ENCODE assay signal across 8 cellular contexts in genomic region chr7:2248984-2249694, GRCh38.
DNase-seq lines count a peak whose midpoint lies in the region; ATAC-seq and TF ChIP-seq lines count a peak whose summit lies in the region.

No MANE protein-coding gene starts in this region.

- ATAC-seq in HG03064 (IDR thresholded peaks at IDR 0.05; ENCODE audit: low read depth, unreplicated experiment) (peak; percentile 70), GM19455 (IDR thresholded peaks at IDR 0.05; ENCODE audit: unreplicated experiment) (no peak), HG02970 (IDR thresholded peaks at IDR 0.05; ENCODE audit: low FRiP score, unreplicated experiment) (no peak)

- H3K9me3 Mint-ChIP-seq in T-helper 1 cell treated with Interleukin-12 subunit alpha and Interleukin-12 subunit beta and Interleukin-4 antibody, amounts not matched to agents 30 μg/mL and 1 μg/mL, for 36 hours, result no peaks in the 10 kb centered on the region

- peak; percentile 6 for TF ChIP-seq CTCF in fibroblast of pulmonary artery (IDR thresholded peaks at IDR 0.05; ENCODE audit: low read length, missing control alignments)

- no peaks in the 10 kb centered on the region for H3K27me3 Mint-ChIP-seq in T-helper 1 cell treated with Interleukin-12 subunit alpha and Interleukin-12 subunit beta and Interleukin-4 antibody, amounts not matched to agents 30 μg/mL and 1 μg/mL, for 36 hours (ENCODE audit: low read depth)

- no peak overlapping the region for H3K4me3 ChIP-seq in fibroblast of pulmonary artery (replicated peaks; ENCODE audit: low read depth, low read length)

- H3K4me1 Mint-ChIP-seq in T-helper 1 cell treated with Interleukin-12 subunit alpha and Interleukin-12 subunit beta and Interleukin-4 antibody, amounts not matched to agents 30 μg/mL and 1 μg/mL, for 36 hours (ENCODE audit: low read depth), result peaks cover 19% of the 10 kb centered on the region

- peaks cover 6% of the 10 kb centered on the region for H3K36me3 Mint-ChIP-seq in T-helper 1 cell treated with Interleukin-12 subunit alpha and Interleukin-12 subunit beta and Interleukin-4 antibody, amounts not matched to agents 30 μg/mL and 1 μg/mL, for 36 hours (ENCODE audit: low read depth)

- H3K27ac Mint-ChIP-seq in T-helper 1 cell treated with Interleukin-12 subunit alpha and Interleukin-12 subunit beta and Interleukin-4 antibody, amounts not matched to agents 30 μg/mL and 1 μg/mL, for 36 hours, result peak overlapping the region; percentile 76

- DNase-seq in GDM1 (lab: John Stamatoyannopoulos, UW), result peak; percentile 94
- peak; percentile 95 for DNase-seq in fibroblast of pulmonary artery (ENCODE audit: low read depth)
- peak; percentile 73 for DNase-seq in pons (ENCODE audit: low spot score)
- no peak for DNase-seq in stimulated activated CD4-positive, alpha-beta T cell treated with anti-CD3 and anti-CD28 coated beads, Interleukin-4, amount 100 ng/mL, for 4 hours

- peak overlapping the region; percentile 70 for H3K4me3 Mint-ChIP-seq in T-helper 1 cell treated with Interleukin-12 subunit alpha and Interleukin-12 subunit beta and Interleukin-4 antibody, amounts not matched to agents 30 μg/mL and 1 μg/mL, for 36 hours

Comparison
In these comparisons a context has a peak if more than half of its experiments do, and no peak if none do; other contexts are left out.
1. DNase-seq: peak in GDM1 (single experiment), fibroblast of pulmonary artery (single experiment) and pons (single experiment); none in stimulated activated CD4-positive, alpha-beta T cell treated with anti-CD3 and anti-CD28 coated beads, Interleukin-4, amount 100 ng/mL, for 4 hours (0 of 2).